1 cellular context compared by ENCODE assay signal in genomic region chr19:5987077-5987818, GRCh38.
A peak's percentile ranks its signal among the peaks of the same experiment; 100 is the strongest.
TF ChIP-seq lines count a peak whose summit lies in the region.

No MANE protein-coding gene starts in this region.

TF ChIP-seq in HepG2, 621 proteins besides CTCF, POLR2A, EP300 and RAD21 (continued from another document and continues in another):
- TF ChIP-seq ZBTB10 (CRISPR knock-in tag; IDR thresholded peaks at IDR 0.05; ENCODE audit: borderline replicate concordance) = no peak
- TF ChIP-seq ZNF841 (CRISPR knock-in tag; IDR thresholded peaks at IDR 0.05; ENCODE audit: borderline replicate concordance) = no peak
- TF ChIP-seq HNF1B (CRISPR knock-in tag; IDR thresholded peaks at IDR 0.05) = peak; percentile 21
- TF ChIP-seq ZNF331 (CRISPR knock-in tag; IDR thresholded peaks at IDR 0.05) = 0 out of 2 replicates have a peak, but pooled peaks have one; percentile 38
- TF ChIP-seq POLR2G (IDR thresholded peaks at IDR 0.05; ENCODE audit: low read depth, low read length) = no peak
- no peak for TF ChIP-seq ZNF431 (CRISPR knock-in tag; IDR thresholded peaks at IDR 0.05; ENCODE audit: borderline replicate concordance, low read depth)
- no peak for TF ChIP-seq ZNF652 (CRISPR knock-in tag; IDR thresholded peaks at IDR 0.05; ENCODE audit: borderline replicate concordance, low read depth)
- TF ChIP-seq REXO4 (CRISPR knock-in tag; IDR thresholded peaks at IDR 0.05; ENCODE audit: borderline replicate concordance) = no peak
- no peak for TF ChIP-seq ZNF674 (CRISPR knock-in tag; IDR thresholded peaks at IDR 0.05; ENCODE audit: low read depth)
- TF ChIP-seq MYPOP (CRISPR knock-in tag; IDR thresholded peaks at IDR 0.05) = no peak
- no peak for TF ChIP-seq HNF4G (IDR thresholded peaks at IDR 0.05; ENCODE audit: borderline replicate concordance, low read depth, low read length)
- no peak for TF ChIP-seq HNF4G (CRISPR knock-in tag; IDR thresholded peaks at IDR 0.05; ENCODE audit: borderline replicate concordance, low read depth)
- TF ChIP-seq ZNF382 (CRISPR knock-in tag; IDR thresholded peaks at IDR 0.05; ENCODE audit: borderline replicate concordance) = no peak
- no peak for TF ChIP-seq ZBTB33 (CRISPR knock-in tag; IDR thresholded peaks at IDR 0.05)
- TF ChIP-seq E2F1 (CRISPR knock-in tag; IDR thresholded peaks at IDR 0.05) = no peak
- TF ChIP-seq FOXJ3 (CRISPR knock-in tag; IDR thresholded peaks at IDR 0.05; ENCODE audit: borderline replicate concordance) = peak; percentile 58; the same call in 1 of the 2 replicates
- TF ChIP-seq ZNF18 (CRISPR knock-in tag; IDR thresholded peaks at IDR 0.05; ENCODE audit: insufficient replicate concordance) = no peak
- 0 out of 2 replicates have a peak, but pooled peaks have one; percentile 29 for TF ChIP-seq CCDC6 (CRISPR knock-in tag; IDR thresholded peaks at IDR 0.05)
- TF ChIP-seq STAG1 (CRISPR knock-in tag; IDR thresholded peaks at IDR 0.05) = peak; percentile 90
- no peak for TF ChIP-seq ZNF318 (CRISPR knock-in tag; IDR thresholded peaks at IDR 0.05)
- TF ChIP-seq ZNF543 (CRISPR knock-in tag; IDR thresholded peaks at IDR 0.05) = no peak
- peak; percentile 85; the same call in 1 of the 2 replicates for TF ChIP-seq SOX5 (CRISPR knock-in tag; IDR thresholded peaks at IDR 0.05; ENCODE audit: borderline replicate concordance)
- TF ChIP-seq ZNF264 (CRISPR knock-in tag; IDR thresholded peaks at IDR 0.05) = peak; percentile 61
- no peak for TF ChIP-seq ZNF616 (CRISPR knock-in tag; IDR thresholded peaks at IDR 0.05; ENCODE audit: low read depth)
- no peak for TF ChIP-seq DMTF1 (CRISPR knock-in tag; IDR thresholded peaks at IDR 0.05)
- no peak for TF ChIP-seq FOXO4 (CRISPR knock-in tag; conservative IDR thresholded peaks at IDR 0.05)
- TF ChIP-seq FOXP4 (CRISPR knock-in tag; IDR thresholded peaks at IDR 0.05) = peak; percentile 93
- 0 out of 2 replicates have a peak, but pooled peaks have one; percentile 19 for TF ChIP-seq NFIC (IDR thresholded peaks at IDR 0.05; ENCODE audit: low read length)
